ENCODE assay signal across 8 cellular contexts in genomic region chr3:47163990-47164848, GRCh38. TPM values are rescaled to one million over a fixed set of nuclear protein-coding genes. Genes with fewer than 3 reads are reported as not detected.
DNase-seq lines count a peak whose midpoint lies in the region; ATAC-seq and TF ChIP-seq lines count a peak whose summit lies in the region.

A gene with protein sequence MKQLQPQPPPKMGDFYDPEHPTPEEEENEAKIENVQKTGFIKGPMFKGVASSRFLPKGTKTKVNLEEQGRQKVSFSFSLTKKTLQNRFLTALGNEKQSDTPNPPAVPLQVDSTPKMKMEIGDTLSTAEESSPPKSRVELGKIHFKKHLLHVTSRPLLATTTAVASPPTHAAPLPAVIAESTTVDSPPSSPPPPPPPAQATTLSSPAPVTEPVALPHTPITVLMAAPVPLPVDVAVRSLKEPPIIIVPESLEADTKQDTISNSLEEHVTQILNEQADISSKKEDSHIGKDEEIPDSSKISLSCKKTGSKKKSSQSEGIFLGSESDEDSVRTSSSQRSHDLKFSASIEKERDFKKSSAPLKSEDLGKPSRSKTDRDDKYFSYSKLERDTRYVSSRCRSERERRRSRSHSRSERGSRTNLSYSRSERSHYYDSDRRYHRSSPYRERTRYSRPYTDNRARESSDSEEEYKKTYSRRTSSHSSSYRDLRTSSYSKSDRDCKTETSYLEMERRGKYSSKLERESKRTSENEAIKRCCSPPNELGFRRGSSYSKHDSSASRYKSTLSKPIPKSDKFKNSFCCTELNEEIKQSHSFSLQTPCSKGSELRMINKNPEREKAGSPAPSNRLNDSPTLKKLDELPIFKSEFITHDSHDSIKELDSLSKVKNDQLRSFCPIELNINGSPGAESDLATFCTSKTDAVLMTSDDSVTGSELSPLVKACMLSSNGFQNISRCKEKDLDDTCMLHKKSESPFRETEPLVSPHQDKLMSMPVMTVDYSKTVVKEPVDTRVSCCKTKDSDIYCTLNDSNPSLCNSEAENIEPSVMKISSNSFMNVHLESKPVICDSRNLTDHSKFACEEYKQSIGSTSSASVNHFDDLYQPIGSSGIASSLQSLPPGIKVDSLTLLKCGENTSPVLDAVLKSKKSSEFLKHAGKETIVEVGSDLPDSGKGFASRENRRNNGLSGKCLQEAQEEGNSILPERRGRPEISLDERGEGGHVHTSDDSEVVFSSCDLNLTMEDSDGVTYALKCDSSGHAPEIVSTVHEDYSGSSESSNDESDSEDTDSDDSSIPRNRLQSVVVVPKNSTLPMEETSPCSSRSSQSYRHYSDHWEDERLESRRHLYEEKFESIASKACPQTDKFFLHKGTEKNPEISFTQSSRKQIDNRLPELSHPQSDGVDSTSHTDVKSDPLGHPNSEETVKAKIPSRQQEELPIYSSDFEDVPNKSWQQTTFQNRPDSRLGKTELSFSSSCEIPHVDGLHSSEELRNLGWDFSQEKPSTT (N-terminal part only) (minus strand): TSS chr3:47164113. CDS start chr3:47163924, 189 bp downstream.

- TF ChIP-seq POLR2A in erythroblast (IDR thresholded peaks at IDR 0.05; ENCODE audit: low read length) = peak; percentile 45

- peak within 1 kb of the TSS; percentile 83 for H2AFZ ChIP-seq in PC-9

- peak; percentile 65 for ATAC-seq in GM21447 (IDR thresholded peaks at IDR 0.05; ENCODE audit: unreplicated experiment)

- no peak for TF ChIP-seq CTCF in PC-9 (conservative IDR thresholded peaks at IDR 0.05)

- intact Hi-C loops in PC-9 (cut with micrococcal nuclease; ENCODE audit: unreplicated experiment) = loop anchor here (1.0 kb wide), 1 partner anchor 117 kb away; no protein-coding TSS in a partner anchor

- peaks cover 65% of the 10 kb centered on the region for H3K79me2 ChIP-seq in PC-9 (ENCODE audit: low read depth)

- peaks cover 28% of the 10 kb centered on the region for H4K20me1 ChIP-seq in PC-9 (ENCODE audit: insufficient read depth)

- BruUV-seq in PC-9 (replicated peaks; lab: Mats Ljungman, UMichigan) = no TSS peak

- H3K4me3 ChIP-seq in PC-9 (peak within 1 kb of the TSS; percentile 71), mucosa of stomach (ENCODE audit: low read length) (peak within 1 kb of the TSS; percentile 84)

- no peaks in the 10 kb centered on the region for H3K9me2 ChIP-seq in PC-9 (ENCODE audit: insufficient read depth)

- peaks cover 12% of the 10 kb centered on the region; the same call in 1 of the 2 replicates for H3F3A ChIP-seq in PC-9 (ENCODE audit: insufficient read depth, low read depth)

- DNase-seq in DMS 273 treated with DMSO at 0.1 percent for 48 hours (lab: John Stamatoyannopoulos, UW) (peak; percentile 66), HuH-7 (ENCODE audit: low spot score) (peak; percentile 96), PC-9 (peak; percentile 74 to 88), erythroblast (lab: John Stamatoyannopoulos, UW) (peak; percentile 93 to 96)
- DNase-seq in activated T-cell treated with anti-CD3 and anti-CD28 coated beads, Interleukin-2, amount 50 U/mL, for 1 hour = peak; percentile 84
- peak; percentile 88 for DNase-seq in stimulated activated CD8-positive, alpha-beta memory T cell treated with anti-CD3 and anti-CD28 coated beads, Interleukin-4, amount 100 ng/mL, for 48 hours

- POLR2A ChIA-PET in PC-9 (lab: Charles Lee; ENCODE audit: unreplicated experiment) = interaction anchor here (0.8 kb wide), 1 partner anchor 15 kb away, joined by 5 read pairs; no protein-coding TSS in a partner anchor

- H3K36me3 ChIP-seq in PC-9 (ENCODE audit: low read depth) (no peaks in the 10 kb centered on the region), mucosa of stomach (ENCODE audit: control insufficient read depth, insufficient read depth, low read length) (no peaks in the 10 kb centered on the region)

- H3K9me3 ChIP-seq in PC-9 (ENCODE audit: insufficient read depth, low read depth) (no peaks in the 10 kb centered on the region), mucosa of stomach (ENCODE audit: control insufficient read depth, low read length) (no peaks in the 10 kb centered on the region)

- peak within 1 kb of the TSS; percentile 96 for H3K9ac ChIP-seq in mucosa of stomach (ENCODE audit: low read length)

- peak within 1 kb of the TSS; percentile 94 for H3K4me2 ChIP-seq in PC-9

- H3K27me3 ChIP-seq in PC-9 (ENCODE audit: insufficient read depth, low read depth) = no peaks in the 10 kb centered on the region
- no peaks in the 10 kb centered on the region for H3K27me3 ChIP-seq in mucosa of stomach (ENCODE audit: control insufficient read depth, insufficient read depth, low read length)

- peaks cover 28% of the 10 kb centered on the region for H3K4me1 ChIP-seq in PC-9 (replicated peaks; ENCODE audit: insufficient read depth)
- H3K4me1 ChIP-seq in mucosa of stomach (ENCODE audit: control insufficient read depth, insufficient read depth, low read length) = peaks cover 20% of the 10 kb centered on the region

- H3K27ac ChIP-seq in PC-9 = peak within 1 kb of the TSS; percentile 47

- CTCF ChIA-PET in PC-9 (lab: Charles Lee) = interaction anchor here (0.7 to 0.8 kb wide), 2 partner anchors 25 to 216 kb away, joined by 3 to 4 read pairs; partner anchors contain the start of gene PTPN23

RNA-seq across cellular contexts. Expression of the gene that starts here (rescaled TPM):
- 37.0 and 47.7 TPM in 2 replicates for total RNA-seq in PC-9 (2021)

Comparison
In these comparisons a context has a peak if more than half of its experiments do, and no peak if none do; other contexts are left out.
1. Peak in every context shown above with its lines: DNase-seq, ATAC-seq, H3K4me3 ChIP-seq and H3K27ac ChIP-seq.